ENCODE assay signal across 24 cellular contexts in the genomic region with DNA sequence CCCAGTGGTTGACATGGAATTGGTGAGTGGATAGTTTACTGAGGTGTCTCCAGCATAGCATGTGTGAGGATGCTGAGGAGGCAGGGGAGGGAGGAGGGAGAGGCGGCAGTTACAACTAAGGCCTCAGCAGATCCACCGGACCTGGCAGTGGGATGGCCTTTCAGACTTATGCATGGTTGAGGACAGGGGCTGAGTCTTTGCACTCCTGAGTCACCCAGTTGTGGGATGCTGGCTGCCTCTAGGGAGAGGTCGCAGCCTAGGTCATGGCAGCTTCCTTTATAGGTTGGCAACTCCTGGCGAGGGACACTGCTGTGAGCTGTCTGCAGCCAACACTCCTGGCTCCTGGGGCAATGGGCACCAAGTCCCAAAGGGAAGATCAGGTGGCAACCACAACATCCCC.
A peak's percentile ranks its signal among the peaks of the same experiment; 100 is the strongest.
DNase-seq lines count a peak whose midpoint lies in the region; ATAC-seq, FAIRE-seq and TF ChIP-seq lines count a peak whose summit lies in the region.
"Had no signal": no experiment of that assay in that cellular context is flagged by ENCODE, and none has a peak within 500 bp of the region (broad histone marks: within the 10 kb centered on the region; RNA-seq: fewer than 3 reads in every experiment).

No MANE protein-coding gene starts in this region.

- no peak overlapping the region for H2BK12ac ChIP-seq in trophoblast cell (ENCODE audit: low read length)

- H3K9me3 ChIP-seq in HepG2 (ENCODE audit: low read length) (peaks cover 26% of the 10 kb centered on the region), right lobe of liver (peaks cover 0 to 9% (median 0%) of the 10 kb centered on the region in 4 donors), RWPE2 (ENCODE audit: severe bottlenecking) (peaks cover 16% of the 10 kb centered on the region), GM12878 (replicated peaks; ENCODE audit: control insufficient read depth, insufficient read depth, low read length) (peaks cover 3% of the 10 kb centered on the region; the same call in 2 of the 3 replicates), trophoblast cell (ENCODE audit: insufficient read depth, low read depth, low read length) (peaks cover 12% of the 10 kb centered on the region)
- H3K9me3 ChIP-seq: BE2C had no signal

- H3K27ac ChIP-seq in HepG2 (ENCODE audit: extremely low read length, insufficient read depth, low read length) (no peak overlapping the region), right lobe of liver (no peak overlapping the region), RWPE2 (ENCODE audit: poor library complexity, severe bottlenecking) (no peak overlapping the region), GM12878 (ENCODE audit: control insufficient read depth, insufficient read depth) (no peak overlapping the region), trophoblast cell (ENCODE audit: low read depth, low read length) (no peak overlapping the region)
- H3K27ac ChIP-seq: BLaER1 had no signal

- no peak overlapping the region for H4K12ac ChIP-seq in trophoblast cell (ENCODE audit: low read depth, low read length)

- no peaks in the 10 kb centered on the region for H3K36me3 ChIP-seq in HepG2 (replicated peaks in 1 of 2; ENCODE audit: control insufficient read depth in 1 of 2, insufficient read depth in 2 of 2, low read length in 2 of 2)
- H3K36me3 ChIP-seq in right lobe of liver, result no peaks in the 10 kb centered on the region
- H3K36me3 ChIP-seq in RWPE2 (ENCODE audit: low read depth), result no peaks in the 10 kb centered on the region
- H3K36me3 ChIP-seq in GM12878 (ENCODE audit: control insufficient read depth in 2 of 2, insufficient read depth in 2 of 2, low read length in 1 of 2), result no peaks in the 10 kb centered on the region
- no peaks in the 10 kb centered on the region for H3K36me3 ChIP-seq in trophoblast cell (ENCODE audit: control insufficient read depth in 1 of 2, insufficient read depth in 2 of 2, low read length in 2 of 2)
- H3K36me3 ChIP-seq: BE2C, BLaER1 had no signal

- H3K9ac ChIP-seq in HepG2 (ENCODE audit: insufficient read depth, low read depth, low read length) (no peak overlapping the region), GM12878 (ENCODE audit: control insufficient read depth, insufficient read depth, low read length) (no peak overlapping the region), trophoblast cell (ENCODE audit: low read length) (peak overlapping the region; percentile 41)
- H3K9ac ChIP-seq: BLaER1 had no signal

- no peak overlapping the region for H3K4ac ChIP-seq in trophoblast cell (ENCODE audit: low read depth, low read length)

- no peak overlapping the region for H2BK5ac ChIP-seq in trophoblast cell (ENCODE audit: low read depth, low read length, poor library complexity)

- H4K8ac ChIP-seq in trophoblast cell (ENCODE audit: low read depth, low read length), result no peak overlapping the region

- TF ChIP-seq POLR2A in HepG2 (IDR thresholded peaks at IDR 0.05; ENCODE audit: insufficient read depth in 1 of 2, low read depth in 2 of 2, low read length in 2 of 2) (no peak), right lobe of liver (IDR thresholded peaks at IDR 0.05) (no peak), GM12878 (IDR thresholded peaks at IDR 0.05; ENCODE audit: low read depth, low read length) (no peak)

- intact Hi-C loops in HepG2 (cut with micrococcal nuclease; ENCODE audit: unreplicated experiment), result no loop called here
- intact Hi-C loops in right lobe of liver (cut with DNase I), result no loop called here
- intact Hi-C loops in GM12878 (cut with micrococcal nuclease; ENCODE audit: unreplicated experiment), result no loop called here
- intact Hi-C loops in Right ventricle myocardium inferior (cut with DNase I), result no loop called here

- H3K27me3 ChIP-seq in HepG2 (ENCODE audit: control insufficient read depth in 1 of 2, insufficient read depth in 2 of 2, low read length in 2 of 2) (peaks cover 3 to 6% of the 10 kb centered on the region in 2 experiments; a peak in 3 of 5 replicates), right lobe of liver (no peaks in the 10 kb centered on the region), RWPE2 (ENCODE audit: insufficient read depth, poor library complexity, severe bottlenecking) (peaks cover 19% of the 10 kb centered on the region), GM12878 (replicated peaks in 1 of 2; ENCODE audit: control insufficient read depth in 2 of 2, insufficient read depth in 2 of 2, low read length in 1 of 2) (peaks cover 3% of the 10 kb centered on the region in 2 experiments; a peak in 3 of 4 replicates), trophoblast cell (ENCODE audit: insufficient read depth, low read length) (no peaks in the 10 kb centered on the region)
- H3K27me3 ChIP-seq: BE2C, BLaER1 had no signal

- no peak for TF ChIP-seq RAD21 in HepG2 (CRISPR knock-in tag; IDR thresholded peaks at IDR 0.05)
- no peak for TF ChIP-seq RAD21 in GM12878 (IDR thresholded peaks at IDR 0.05; ENCODE audit: insufficient read depth, low read depth, low read length)

- no peaks in the 10 kb centered on the region for H4K20me1 ChIP-seq in HepG2 (ENCODE audit: insufficient read depth, low read length)
- no peaks in the 10 kb centered on the region for H4K20me1 ChIP-seq in GM12878 (ENCODE audit: control insufficient read depth, insufficient read depth)
- H4K20me1 ChIP-seq: BLaER1 had no signal

- H4K91ac ChIP-seq in trophoblast cell (ENCODE audit: low read depth, low read length), result no peak overlapping the region

- no peak for TF ChIP-seq EP300 in HepG2 (IDR thresholded peaks at IDR 0.05; ENCODE audit: low read depth in 2 of 2, low read length in 2 of 2)
- TF ChIP-seq EP300 in HepG2 (CRISPR knock-in tag; IDR thresholded peaks at IDR 0.05; ENCODE audit: borderline replicate concordance), result no peak
- TF ChIP-seq EP300 in GM12878 (IDR thresholded peaks at IDR 0.05; ENCODE audit: borderline replicate concordance in 1 of 2, control insufficient read depth in 1 of 2, low read depth in 2 of 2, low read length in 2 of 2), result no peak

- no peak overlapping the region for H3K14ac ChIP-seq in trophoblast cell (ENCODE audit: low read length)

- H2BK120ac ChIP-seq in trophoblast cell (ENCODE audit: insufficient read depth, low read length, poor library complexity), result no peak overlapping the region

- H3K23ac ChIP-seq in trophoblast cell (ENCODE audit: low read length), result no peak overlapping the region

- 30% methylated on average over 3 of the region's 4 CpGs for WGBS in HepG2 (ENCODE audit: low lambda C conversion rate)
- WGBS in right lobe of liver (ENCODE audit: insufficient coverage, low coverage, low lambda C conversion rate, missing lambda C conversion rate), result no CpG with 5 or more reads among the region's 4 CpGs
- 50% methylated on average over 3 of the region's 4 CpGs for WGBS in GM12878 (ENCODE audit: insufficient coverage, insufficient replicate concordance, low lambda C conversion rate, missing lambda C conversion rate)
- no CpG with 5 or more reads among the region's 4 CpGs for WGBS in trophoblast cell (ENCODE audit: extremely low coverage, insufficient coverage, insufficient read length)

- BruUV-seq in HepG2 (replicated peaks; lab: Mats Ljungman, UMichigan) (no TSS peak), GM12878 (replicated peaks; lab: Mats Ljungman, UMichigan) (no TSS peak)

- POLR2A ChIA-PET in HepG2 (lab: Yijun Ruan, JAX) (no interaction called here), GM12878 (lab: Charles Lee) (no interaction called here)

- no peak overlapping the region for H2AK5ac ChIP-seq in trophoblast cell (ENCODE audit: low read length)

- no peaks in the 10 kb centered on the region for H3K79me1 ChIP-seq in trophoblast cell (ENCODE audit: low read length)

- RAD21 ChIA-PET in GM12878 (lab: Charles Lee; ENCODE audit: unreplicated experiment), result interaction anchor here (1.0 kb wide), 1 partner anchor 173 kb away, joined by 4 read pairs; no protein-coding TSS in a partner anchor

- H3K79me2 ChIP-seq in HepG2 (ENCODE audit: insufficient read depth, low read length) (no peaks in the 10 kb centered on the region), GM12878 (ENCODE audit: control insufficient read depth, insufficient read depth, low read length) (no peaks in the 10 kb centered on the region), trophoblast cell (ENCODE audit: control insufficient read depth, insufficient read depth, low read length, poor library complexity) (no peaks in the 10 kb centered on the region)

- H3K18ac ChIP-seq in trophoblast cell (ENCODE audit: low read length), result no peak overlapping the region

- peak; percentile 26; the same call in 1 of the 3 replicates for ATAC-seq in HepG2
- no peak for ATAC-seq in right lobe of liver
- ATAC-seq in RWPE2 (ENCODE audit: low read depth), result peak; percentile 16; the same call in 1 of the 3 replicates
- no peak for ATAC-seq in GM12878
- no peak for ATAC-seq in Right ventricle myocardium inferior
- ATAC-seq in GM21360 (IDR thresholded peaks at IDR 0.05; ENCODE audit: unreplicated experiment), result no peak

- H2AFZ ChIP-seq in HepG2 (ENCODE audit: low read length) (no peak overlapping the region), GM12878 (ENCODE audit: control insufficient read depth, low read depth, low read length) (no peak overlapping the region), trophoblast cell (ENCODE audit: insufficient read depth, low read length, poor library complexity) (no peak overlapping the region)

- H3K4me1 ChIP-seq in HepG2 (ENCODE audit: insufficient read depth, low read length) (no peaks in the 10 kb centered on the region), right lobe of liver (no peaks in the 10 kb centered on the region), RWPE2 (ENCODE audit: insufficient read depth, poor library complexity, severe bottlenecking) (no peaks in the 10 kb centered on the region), GM12878 (ENCODE audit: control insufficient read depth, insufficient read depth, low read length) (no peaks in the 10 kb centered on the region), trophoblast cell (ENCODE audit: control insufficient read depth in 1 of 2, insufficient read depth in 2 of 2, low read length in 2 of 2) (no peaks in the 10 kb centered on the region)
- H3K4me1 ChIP-seq: BE2C, Caco-2 had no signal

- H3K4me3 ChIP-seq in HepG2 (replicated peaks in 1 of 3; ENCODE audit: insufficient read depth in 1 of 3, low read depth in 2 of 3, low read length in 3 of 3) (no peak overlapping the region), right lobe of liver (no peak overlapping the region), RWPE2 (ENCODE audit: severe bottlenecking) (no peak overlapping the region), GM12878 (no peak overlapping the region), trophoblast cell (ENCODE audit: low read depth, low read length) (peak overlapping the region; percentile 23)
- H3K4me3 ChIP-seq: BLaER1 had no signal

- TF ChIP-seq CTCF in HepG2 (CRISPR knock-in tag; IDR thresholded peaks at IDR 0.05) (no peak), right lobe of liver (IDR thresholded peaks at IDR 0.05) (no peak), RWPE2 (IDR thresholded peaks at IDR 0.05; ENCODE audit: poor library complexity, severe bottlenecking) (no peak), GM12878 (IDR thresholded peaks at IDR 0.05 in 2 of 3, conservative IDR thresholded peaks at IDR 0.05 in 1 of 3; ENCODE audit: control insufficient read depth in 2 of 3, extremely low read depth in 1 of 3, insufficient read depth in 1 of 3, low read depth in 3 of 3, low read length in 3 of 3) (no peak)

- DNase-seq in HepG2 (ENCODE audit: low spot score) (no peak), right lobe of liver (no peak), RWPE2 (ENCODE audit: low spot score) (peak; percentile 62), GM12878 (ENCODE audit: low read depth, low spot score) (no peak), trophoblast cell (no peak), RPMI8226 (no peak), Right ventricle myocardium inferior (ENCODE audit: missing footprints) (no peak)
- DNase-seq: 8988T; ACHN; BE2C; C1 segment of cervical spinal cord; Calu3; CD4-positive, alpha-beta memory T cell; CD4-positive, CD25-positive, alpha-beta regulatory T cell; DMS79 treated with DMSO at 0.1 percent for 48 hours; GF-D8 had no signal

- H3K4me2 ChIP-seq in HepG2 (ENCODE audit: low read depth, low read length) (no peak overlapping the region), GM12878 (ENCODE audit: control insufficient read depth, insufficient read depth) (no peak overlapping the region), trophoblast cell (ENCODE audit: low read length) (no peak overlapping the region)
- H3K4me2 ChIP-seq: BLaER1 had no signal

- SMC1A ChIA-PET in GM12878 (lab: Charles Lee; ENCODE audit: uncharacterized antibody, unreplicated experiment), result interaction anchor here (1.4 kb wide), 1 partner anchor 173 kb away, joined by 5 read pairs; no protein-coding TSS in a partner anchor

- in situ Hi-C loops in HepG2 (cut with HindIII; ENCODE audit: extremely low pct_ligation_motif_present, low pct_unique_long_range_greater_than_20kb), result no loop called here
- in situ Hi-C loops in GM12878 (cut with MboI), result no loop called here

- CTCF ChIA-PET in HepG2 (lab: Yijun Ruan, JAX; ENCODE audit: low intra/inter-chr PET ratio, low total read pairs), result no interaction called here
- CTCF ChIA-PET in GM12878 (lab: Yijun Ruan, JAX), result interaction anchor here (0.6 to 3.1 kb wide), 2 partner anchors 173 to 1189 kb away, joined by 3 to 18 read pairs; no protein-coding TSS in a partner anchor

- no peak for FAIRE-seq in HepG2 (lab: Jason Lieb, UNC)
- no peak for FAIRE-seq in GM12878 (lab: Jason Lieb, UNC)
- FAIRE-seq: A204.1, D721Med, G401.6, GM12892, GM19239 had no signal

Comparison
In these comparisons a context has a peak if more than half of its experiments do, and no peak if none do; other contexts are left out.
1. ATAC-seq: peak in HepG2 (single experiment) and RWPE2 (single experiment); none in right lobe of liver (0 of 4), GM12878 (single experiment), Right ventricle myocardium inferior (single experiment) and GM21360 (single experiment).